9 cellular contexts compared by ENCODE assay signal in the genomic region with DNA sequence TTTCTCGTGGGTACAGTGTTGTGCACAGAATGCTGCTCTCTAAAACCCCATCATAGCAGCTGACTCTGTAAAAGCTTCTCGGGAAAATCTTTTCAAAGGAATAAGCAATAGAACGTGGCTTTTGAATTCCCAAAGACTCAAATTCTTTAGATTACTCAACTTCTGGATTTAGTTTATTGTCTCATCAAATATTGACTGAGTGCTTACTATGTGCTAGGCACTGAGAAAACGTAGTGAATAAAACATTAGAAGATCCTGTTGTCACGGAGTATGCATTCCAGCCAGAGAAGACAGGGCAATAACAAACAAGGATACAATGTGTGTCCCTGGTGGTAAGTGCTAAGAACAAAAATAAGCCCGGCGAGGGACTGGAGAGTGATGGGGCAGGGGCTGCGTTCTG.
"Had no signal": no experiment of that assay in that cellular context is flagged by ENCODE, and none has a peak within 500 bp of the region (broad histone marks: within the 10 kb centered on the region; RNA-seq: fewer than 3 reads in every experiment).

No MANE protein-coding gene starts in this region.

- H2AFZ ChIP-seq: GM23338 had no signal

- H3K27ac ChIP-seq: HL-60, KMS-11 had no signal

- H3K27ac Mint-ChIP-seq: GM23338, HFFc6, IgD-negative memory B cell had no signal

- DNase-seq: H7, HFFc6, KBM-7 had no signal

- H3K4me2 ChIP-seq: GM23338, KMS-11 had no signal

- ATAC-seq: GM23338, HCT116 had no signal

- H3K4me3 ChIP-seq: GM23338, HAP-1 had no signal

- H3K9ac ChIP-seq: KMS-11 had no signal

- H3K9me3 ChIP-seq: HAP-1 had no signal

- H3K36me3 ChIP-seq: HAP-1 had no signal

- H3K4me3 Mint-ChIP-seq: GM23338, HFFc6, IgD-negative memory B cell had no signal

- H3K9me3 Mint-ChIP-seq: GM23338, HFFc6, IgD-negative memory B cell had no signal
